Comparison of ENCODE assay signal across 8 cellular contexts in the genomic region with DNA sequence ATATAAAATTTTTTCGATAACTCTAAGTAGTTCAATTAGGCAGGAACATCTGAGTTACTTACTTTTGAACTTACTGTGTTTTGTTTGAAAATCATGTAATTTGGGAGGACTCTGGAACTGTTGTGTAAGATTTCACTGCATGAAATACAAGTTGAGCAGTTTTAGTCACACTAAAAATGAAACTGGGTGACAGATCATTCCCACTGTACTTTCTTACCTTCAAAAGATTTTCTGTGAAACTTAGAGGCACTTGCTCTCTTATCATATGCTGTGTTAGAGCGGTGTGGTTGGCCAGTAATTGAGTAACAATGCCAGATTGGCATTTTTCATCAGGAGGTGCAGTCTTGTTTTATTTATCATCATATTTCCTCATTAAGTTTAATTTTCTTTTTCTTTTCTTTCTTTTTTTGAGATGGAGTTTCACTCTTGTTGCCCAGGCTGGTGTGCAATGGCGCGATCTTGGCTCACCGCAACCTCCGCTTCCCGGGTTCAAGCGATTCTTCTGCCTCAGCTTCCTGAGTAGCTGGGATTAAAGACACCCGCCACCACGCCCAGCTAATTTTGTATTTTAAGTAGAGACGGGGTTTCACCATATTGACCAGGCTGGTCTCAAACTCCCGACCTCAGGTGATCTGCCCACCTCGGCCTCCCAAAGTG.
DNase-seq lines count a peak whose midpoint lies in the region; ATAC-seq and TF ChIP-seq lines count a peak whose summit lies in the region.
"Not testable (repeated sequence)": the region's sequence is repeated elsewhere in the genome, so short reads cannot be mapped to it uniquely, and the experiment has no call there.

No MANE protein-coding gene starts in this region.

- TF ChIP-seq CTCF in right lobe of liver (IDR thresholded peaks at IDR 0.05): not testable (repeated sequence)

- peaks cover 0 to 21% (median 10%) of the 10 kb centered on the region in 4 donors for H3K4me1 Mint-ChIP-seq in CD4-positive, CD25-positive, alpha-beta regulatory T cell
- peaks cover 13% of the 10 kb centered on the region for H3K4me1 Mint-ChIP-seq in T-helper 1 cell treated with Interleukin-12 subunit alpha and Interleukin-12 subunit beta and Interleukin-4 antibody, amounts not matched to agents 30 μg/mL and 1 μg/mL, for 36 hours (ENCODE audit: low read depth)

- H3K9me3 ChIP-seq in CD4-positive, CD25-positive, alpha-beta regulatory T cell (ENCODE audit: control insufficient read depth in 2 of 2, low read length in 2 of 2); right lobe of liver: not testable (repeated sequence)

- peak overlapping the region in 2 of 3 donors; percentile 74 to 78 for H3K27ac Mint-ChIP-seq in CD4-positive, CD25-positive, alpha-beta regulatory T cell
- peak overlapping the region; percentile 73 for H3K27ac Mint-ChIP-seq in T-helper 1 cell treated with Interleukin-12 subunit alpha and Interleukin-12 subunit beta and Interleukin-4 antibody, amounts not matched to agents 30 μg/mL and 1 μg/mL, for 36 hours

- not testable (repeated sequence) for ATAC-seq in CD4-positive, CD25-positive, alpha-beta regulatory T cell (ENCODE audit: low read depth in 2 of 2)
- ATAC-seq in GM18867 (IDR thresholded peaks at IDR 0.05; ENCODE audit: unreplicated experiment) (peak; percentile 88), GM21390 (IDR thresholded peaks at IDR 0.05; ENCODE audit: unreplicated experiment) (peak; percentile 86), HG02884 (IDR thresholded peaks at IDR 0.05; ENCODE audit: unreplicated experiment) (peak; percentile 89), HG03432 (IDR thresholded peaks at IDR 0.05; ENCODE audit: unreplicated experiment) (peak; percentile 87), right lobe of liver (peak; percentile 75 to 90 (median 80))

- WGBS in right lobe of liver (ENCODE audit: insufficient coverage, low coverage, low lambda C conversion rate, missing lambda C conversion rate): 82% methylated on average over 13 of the region's 13 CpGs

- H3K4me3 Mint-ChIP-seq in CD4-positive, CD25-positive, alpha-beta regulatory T cell: peak overlapping the region; percentile 17 to 82 (median 72)
- H3K4me3 Mint-ChIP-seq in T-helper 1 cell treated with Interleukin-12 subunit alpha and Interleukin-12 subunit beta and Interleukin-4 antibody, amounts not matched to agents 30 μg/mL and 1 μg/mL, for 36 hours: peak overlapping the region; percentile 56

- H3K27me3 ChIP-seq in CD4-positive, CD25-positive, alpha-beta regulatory T cell (ENCODE audit: control insufficient read depth, insufficient read depth, low read length); right lobe of liver: not testable (repeated sequence)

- H3K27ac ChIP-seq in CD4-positive, CD25-positive, alpha-beta regulatory T cell (ENCODE audit: insufficient read depth, low read length, poor library complexity, severe bottlenecking): not testable (repeated sequence)
- H3K27ac ChIP-seq in right lobe of liver: peak overlapping the region in 2 of 3 donors; percentile 4 to 9

- H3K27me3 Mint-ChIP-seq in CD4-positive, CD25-positive, alpha-beta regulatory T cell; T-helper 1 cell treated with Interleukin-12 subunit alpha and Interleukin-12 subunit beta and Interleukin-4 antibody, amounts not matched to agents 30 μg/mL and 1 μg/mL, for 36 hours (ENCODE audit: low read depth): not testable (repeated sequence)

- H3K36me3 Mint-ChIP-seq in CD4-positive, CD25-positive, alpha-beta regulatory T cell: peaks cover 25% of the 10 kb centered on the region
- not testable (repeated sequence) for H3K36me3 Mint-ChIP-seq in T-helper 1 cell treated with Interleukin-12 subunit alpha and Interleukin-12 subunit beta and Interleukin-4 antibody, amounts not matched to agents 30 μg/mL and 1 μg/mL, for 36 hours (ENCODE audit: low read depth)

- not testable (repeated sequence) for TF ChIP-seq POLR2A in right lobe of liver (IDR thresholded peaks at IDR 0.05)

- peak overlapping the region; percentile 74 for H3K4me3 ChIP-seq in CD4-positive, CD25-positive, alpha-beta regulatory T cell (ENCODE audit: low read depth, low read length)
- H3K4me3 ChIP-seq in right lobe of liver: not testable (repeated sequence)

- intact Hi-C loops in right lobe of liver (cut with DNase I): not testable (repeated sequence)

- H3K9me3 Mint-ChIP-seq in CD4-positive, CD25-positive, alpha-beta regulatory T cell; T-helper 1 cell treated with Interleukin-12 subunit alpha and Interleukin-12 subunit beta and Interleukin-4 antibody, amounts not matched to agents 30 μg/mL and 1 μg/mL, for 36 hours: not testable (repeated sequence)

- peak in 1 of 3 donors; percentile 50 for DNase-seq in CD4-positive, CD25-positive, alpha-beta regulatory T cell
- DNase-seq in activated naive CD4-positive, alpha-beta T cell treated with Interleukin-2 at 50 U/mL for 16 hours: peak; percentile 31
- DNase-seq in right lobe of liver: not testable (repeated sequence)

- not testable (repeated sequence) for H3K36me3 ChIP-seq in CD4-positive, CD25-positive, alpha-beta regulatory T cell (ENCODE audit: control insufficient read depth, insufficient read depth, low read length); right lobe of liver

- H3K4me1 ChIP-seq in CD4-positive, CD25-positive, alpha-beta regulatory T cell (ENCODE audit: control insufficient read depth, insufficient read depth, low read length, poor library complexity, severe bottlenecking): not testable (repeated sequence)
- peaks cover 0 to 15% (median 0%) of the 10 kb centered on the region in 4 donors for H3K4me1 ChIP-seq in right lobe of liver
